Comparison of ENCODE assay signal across 8 cellular contexts in genomic region chr10:132186488-132187413, GRCh38. TPM values are rescaled to one million over a fixed set of nuclear protein-coding genes. Genes with fewer than 3 reads are reported as not detected.
A peak's percentile ranks its signal among the peaks of the same experiment; 100 is the strongest.
DNase-seq lines count a peak whose midpoint lies in the region; ATAC-seq, FAIRE-seq and TF ChIP-seq lines count a peak whose summit lies in the region.

Gene DPYSL4 (plus strand): TSS chr10:132186948. CDS start chr10:132187064, 116 bp downstream.

- peaks cover 0 to 25% of the 10 kb centered on the region in 2 experiments; a peak in 2 of 5 replicates for H3K4me1 ChIP-seq in K562 (replicated peaks in 1 of 2; ENCODE audit: control insufficient read depth in 2 of 2, insufficient read depth in 2 of 2, low read length in 2 of 2)

- H3K27ac Mint-ChIP-seq in immature natural killer cell = no peak within 1 kb of the TSS

- peaks cover 2 to 41% of the 10 kb centered on the region in 2 experiments; a peak in 3 of 5 replicates for H3K27me3 ChIP-seq in K562 (ENCODE audit: control insufficient read depth in 2 of 2, insufficient read depth in 2 of 2, low read length in 2 of 2)

- H4K20me1 ChIP-seq in K562 (replicated peaks; ENCODE audit: control insufficient read depth, insufficient read depth, low read length) = no peaks in the 10 kb centered on the region

- no peak for TF ChIP-seq EP300 in K562 (IDR thresholded peaks at IDR 0.05; ENCODE audit: low read length)

- DNase-seq in DMS53 treated with DMSO at 0.1 percent for 48 hours (lab: John Stamatoyannopoulos, UW; ENCODE audit: unreplicated experiment) (peak; percentile 35), NCI-H69 (lab: John Stamatoyannopoulos, UW) (peak; percentile 39), K562 (ENCODE audit: extremely low read depth in 1 of 4, low spot score in 3 of 4) (peak; percentile 5 to 95 (median 92)), immature natural killer cell (peak; percentile 10 to 16 (median 14)), middle frontal gyrus (ENCODE audit: extremely low spot score, low spot score) (no peak), NCI-H2081 (lab: John Stamatoyannopoulos, UW) (no peak), activated gamma-delta T cell (lab: John Stamatoyannopoulos, UW) (no peak)
- DNase-seq in stimulated activated CD8-positive, alpha-beta memory T cell treated with anti-CD3 and anti-CD28 coated beads, Interleukin-4, amount 100 ng/mL, for 48 hours = peak; percentile 38

- in situ Hi-C loops in K562 (cut with MboI) = no loop called here

- H3K4me1 Mint-ChIP-seq in immature natural killer cell = peaks cover 6 to 10% of the 10 kb centered on the region in 2 donors

- no peaks in the 10 kb centered on the region for H3K79me2 ChIP-seq in K562 (ENCODE audit: control insufficient read depth, insufficient read depth, low read length)

- intact Hi-C loops in K562 (cut with micrococcal nuclease) = no loop called here

- no peak within 1 kb of the TSS for H2AFZ ChIP-seq in K562 (ENCODE audit: low read depth, low read length)

- FAIRE-seq in K562 (lab: Jason Lieb, UNC) = no peak

- CTCF ChIA-PET in K562 (lab: Yijun Ruan, JAX; ENCODE audit: low intra/inter-chr PET ratio) = interaction anchor here (0.6 kb wide), 1 partner anchor 266 kb away, joined by 3 read pairs; no protein-coding TSS in a partner anchor

- no peaks in the 10 kb centered on the region for H3K9me3 ChIP-seq in K562 (replicated peaks; ENCODE audit: control insufficient read depth, insufficient read depth, low read depth, low read length)

- no peak for TF ChIP-seq RAD21 in K562 (CRISPR knock-in tag; conservative IDR thresholded peaks at IDR 0.05 in 1 of 2, IDR thresholded peaks at IDR 0.05 in 1 of 2)

- peaks cover 15 to 33% (median 26%) of the 10 kb centered on the region in 3 donors for H3K27me3 Mint-ChIP-seq in immature natural killer cell (ENCODE audit: low read depth in 3 of 3)

- ATAC-seq in K562 = peak; percentile 84

- 28% methylated on average over 17 of the region's 106 CpGs for WGBS in K562 (ENCODE audit: insufficient coverage, low coverage, missing lambda C conversion rate)

- H3K4me3 Mint-ChIP-seq in immature natural killer cell = peak within 1 kb of the TSS in 2 of 5 donors; percentile 55 to 60

- no peak within 1 kb of the TSS for H3K9ac ChIP-seq in K562 (ENCODE audit: insufficient read depth in 1 of 2, low read depth in 2 of 2, low read length in 2 of 2)

- no peak within 1 kb of the TSS for H3K4me3 ChIP-seq in K562

- no peaks in the 10 kb centered on the region for H3K9me1 ChIP-seq in K562 (ENCODE audit: control insufficient read depth, insufficient read depth, low read length)

- H3K36me3 ChIP-seq in K562 (ENCODE audit: control insufficient read depth, insufficient read depth, low read length) = no peaks in the 10 kb centered on the region

- no peak within 1 kb of the TSS for H3K4me2 ChIP-seq in K562 (ENCODE audit: insufficient read depth, low read length)

- TF ChIP-seq POLR2A in K562 (conservative IDR thresholded peaks at IDR 0.05) = no peak

- BruUV-seq in K562 (replicated peaks; lab: Mats Ljungman, UMichigan) = no TSS peak

- peaks cover 0 to 2% (median 0%) of the 10 kb centered on the region in 6 donors for H3K9me3 Mint-ChIP-seq in immature natural killer cell

- no peak within 1 kb of the TSS for H3K27ac ChIP-seq in K562 (ENCODE audit: extremely low read depth, low read depth, low read length)

- no peak for TF ChIP-seq CTCF in K562 (IDR thresholded peaks at IDR 0.05 in 2 of 3, conservative IDR thresholded peaks at IDR 0.05 in 1 of 3; ENCODE audit: insufficient read depth in 2 of 3, low read depth in 1 of 3, low read length in 3 of 3)

- no peaks in the 10 kb centered on the region for H3K36me3 Mint-ChIP-seq in immature natural killer cell

- POLR2A ChIA-PET in K562 (lab: Yijun Ruan, JAX) = no interaction called here

TF ChIP-seq in K562, 482 proteins besides CTCF, POLR2A, EP300 and RAD21:
- no peak for TF ChIP-seq KAT7 (CRISPR knock-in tag; IDR thresholded peaks at IDR 0.05; ENCODE audit: borderline replicate concordance)
- 0 out of 2 replicates have a peak, but pooled peaks have one; percentile 17 for TF ChIP-seq EGR1 (conservative IDR thresholded peaks at IDR 0.05)
- TF ChIP-seq, protein P1, sequence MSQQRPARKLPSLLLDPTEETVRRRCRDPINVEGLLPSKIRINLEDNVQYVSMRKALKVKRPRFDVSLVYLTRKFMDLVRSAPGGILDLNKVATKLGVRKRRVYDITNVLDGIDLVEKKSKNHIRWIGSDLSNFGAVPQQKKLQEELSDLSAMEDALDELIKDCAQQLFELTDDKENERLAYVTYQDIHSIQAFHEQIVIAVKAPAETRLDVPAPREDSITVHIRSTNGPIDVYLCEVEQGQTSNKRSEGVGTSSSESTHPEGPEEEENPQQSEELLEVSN (IDR thresholded peaks at IDR 0.05; ENCODE audit: borderline replicate concordance in 1 of 2, extremely low read depth in 1 of 2, insufficient read depth in 1 of 2, insufficient read length in 1 of 2, low read depth in 1 of 2, low read length in 1 of 2, poor library complexity in 1 of 2, severe bottlenecking in 1 of 2) = peak in 1 of 2 experiments; percentile 41
TF ChIP-seq in K562: peak in this region for 2.

RNA-seq across cellular contexts. Expression of gene DPYSL4, which starts in this region (rescaled TPM):
- total RNA-seq in K562 (2011; cell fraction: chromatin; rRNA removed; ENCODE audit: low replicate concordance) = 0.25 and 0.32 TPM in 2 replicates
- 0.26 TPM in 1 of 2 replicates, not detected in the other for total RNA-seq in K562 (2011; cell fraction: nucleolus; rRNA removed)
- 0.15 TPM in 1 of 2 replicates, not detected in the other for total RNA-seq in K562 (2011; cell fraction: nucleoplasm; rRNA removed)
- total RNA-seq in K562 (2014; rRNA removed) (not detected in 2 replicates), K562 (2014; rRNA removed; fragmentation: Illumina TruSeq; extraction: Trizol) (not detected in 2 replicates), K562 (2015; rRNA removed; fragmentation: Illumina TruSeq; extraction: Trizol) (not detected in 2 replicates), K562 (2021) (0.11 TPM in 1 of 2 replicates, not detected in the other)
- polyA plus RNA-seq in K562 (2011; rRNA removed) (0.03 TPM in 1 of 2 replicates, not detected in the other), K562 (2014; fragmentation: Illumina TruSeq; extraction: Trizol) (not detected in 2 replicates), K562 (2014; fragmentation: Nextera tagmentation; extraction: Ambion mirVana) (not detected), K562 (2014; rRNA removed) (not detected in 2 replicates), immature natural killer cell (not detected)
- polyA plus RNA-seq in K562 (2011; cell fraction: cytosol; rRNA removed) = not detected in 2 replicates
- 0.08 and 0.40 TPM in 2 replicates for polyA plus RNA-seq in K562 (2011; cell fraction: nucleus; rRNA removed)
- polyA plus RNA-seq in K562 (2012) = 0.07 and 0.24 TPM in 2 replicates
- polyA minus RNA-seq in K562 (2011; rRNA and poly(A)+ RNA removed) = not detected in 2 replicates
- not detected in 2 replicates for polyA minus RNA-seq in K562 (2011; cell fraction: cytosol; rRNA and poly(A)+ RNA removed)
- polyA minus RNA-seq in K562 (2011; cell fraction: nucleus; rRNA and poly(A)+ RNA removed) = 0.54 TPM in 1 of 2 replicates, not detected in the other

Comparison
In these comparisons a context has a peak if more than half of its experiments do, and no peak if none do; other contexts are left out.
1. Peak in DNase-seq and ATAC-seq in K562; RNA of the gene not detected or under 1 TPM.
2. Peak in DNase-seq in immature natural killer cell; RNA of the gene not detected or under 1 TPM.
3. DNase-seq: peak in DMS53 treated with DMSO at 0.1 percent for 48 hours (single experiment), NCI-H69 (single experiment) and stimulated activated CD8-positive, alpha-beta memory T cell treated with anti-CD3 and anti-CD28 coated beads, Interleukin-4, amount 100 ng/mL, for 48 hours (single experiment); none in middle frontal gyrus (single experiment), NCI-H2081 (0 of 2) and activated gamma-delta T cell (single experiment).